Comparison of ENCODE assay signal across 8 cellular contexts in genomic region chr1:41241748-41242644, GRCh38. TPM values are rescaled to one million over a fixed set of nuclear protein-coding genes. Genes with fewer than 3 reads are reported as not detected.
DNase-seq lines count a peak whose midpoint lies in the region; ATAC-seq lines count a peak whose summit lies in the region.

SCMH1 (minus strand) TSS chr1:41242306; CDS start chr1:41186133, 56,173 bp downstream.

- peaks cover 7 to 22% (median 18%) of the 10 kb centered on the region in 4 donors for H3K4me1 Mint-ChIP-seq in naive thymus-derived CD8-positive, alpha-beta T cell
- peaks cover 30% of the 10 kb centered on the region for H3K4me1 Mint-ChIP-seq in stimulated activated naive CD8-positive, alpha-beta T cell treated with anti-CD3 and anti-CD28 coated beads, Interleukin-15, Interleukin-2, amounts not matched to agents 100 ng/mL and 50 ng/mL, for 24 hours (ENCODE audit: low read depth)

- peak within 1 kb of the TSS; percentile 90 for H3K4me3 ChIP-seq in ACC112 (ENCODE audit: low read depth, low read length)

- H2AFZ ChIP-seq in ACC112 (ENCODE audit: low read length, unreplicated experiment), result peak within 1 kb of the TSS; percentile 87

- POLR2A ChIA-PET in naive thymus-derived CD8-positive, alpha-beta T cell (lab: Charles Lee), result interaction anchor here (1.4 kb wide), 1 partner anchor 121 kb away, joined by 4 read pairs; no protein-coding TSS in a partner anchor

- no peaks in the 10 kb centered on the region for H3K27me3 ChIP-seq in ACC112 (ENCODE audit: insufficient read depth, low read length)

- H3K27ac ChIP-seq in ACC112 (ENCODE audit: low read depth, low read length), result peak within 1 kb of the TSS; percentile 64

- peaks cover 49% of the 10 kb centered on the region for H3K79me2 ChIP-seq in ACC112 (ENCODE audit: control insufficient read depth, insufficient read depth, low read length, unreplicated experiment)

- peaks cover 30% of the 10 kb centered on the region for H3K4me1 ChIP-seq in ACC112 (ENCODE audit: control insufficient read depth, insufficient read depth, low read length, unreplicated experiment)

- peaks cover 0 to 26% (median 1%) of the 10 kb centered on the region in 5 donors for H3K27me3 Mint-ChIP-seq in naive thymus-derived CD8-positive, alpha-beta T cell
- H3K27me3 Mint-ChIP-seq in stimulated activated naive CD8-positive, alpha-beta T cell treated with anti-CD3 and anti-CD28 coated beads, Interleukin-15, Interleukin-2, amounts not matched to agents 100 ng/mL and 50 ng/mL, for 24 hours, result peaks cover 18% of the 10 kb centered on the region

- H3K27ac Mint-ChIP-seq in naive thymus-derived CD8-positive, alpha-beta T cell, result peak within 1 kb of the TSS; percentile 76 to 93 (median 90)
- H3K27ac Mint-ChIP-seq in stimulated activated naive CD8-positive, alpha-beta T cell treated with anti-CD3 and anti-CD28 coated beads, Interleukin-15, Interleukin-2, amounts not matched to agents 100 ng/mL and 50 ng/mL, for 24 hours, result peak within 1 kb of the TSS; percentile 91

- no peaks in the 10 kb centered on the region for H3K36me3 Mint-ChIP-seq in naive thymus-derived CD8-positive, alpha-beta T cell
- peaks cover 6% of the 10 kb centered on the region for H3K36me3 Mint-ChIP-seq in stimulated activated naive CD8-positive, alpha-beta T cell treated with anti-CD3 and anti-CD28 coated beads, Interleukin-15, Interleukin-2, amounts not matched to agents 100 ng/mL and 50 ng/mL, for 24 hours (ENCODE audit: low read depth)

- DNase-seq in NCI-H774 (lab: John Stamatoyannopoulos, UW) (peak; percentile 93), fibroblast of gingiva (ENCODE audit: low read depth) (peak; percentile 32)
- DNase-seq in activated T-cell treated with anti-CD3 and anti-CD28 coated beads, Interleukin-2, amount 50 U/mL, for 1 hour, result peak; percentile 67
- peak; percentile 27 to 71 (median 53) for DNase-seq in naive thymus-derived CD8-positive, alpha-beta T cell

- H3K36me3 ChIP-seq in ACC112 (ENCODE audit: insufficient read depth, low read length), result no peaks in the 10 kb centered on the region

- no peaks in the 10 kb centered on the region for H3K9me3 Mint-ChIP-seq in naive thymus-derived CD8-positive, alpha-beta T cell
- no peaks in the 10 kb centered on the region for H3K9me3 Mint-ChIP-seq in stimulated activated naive CD8-positive, alpha-beta T cell treated with anti-CD3 and anti-CD28 coated beads, Interleukin-15, Interleukin-2, amounts not matched to agents 100 ng/mL and 50 ng/mL, for 24 hours

- ATAC-seq in GM18868 (IDR thresholded peaks at IDR 0.05; ENCODE audit: unreplicated experiment) (peak; percentile 34), HG03135 (IDR thresholded peaks at IDR 0.05; ENCODE audit: unreplicated experiment) (peak; percentile 32)
- ATAC-seq in naive thymus-derived CD8-positive, alpha-beta T cell, result peak; percentile 77 to 82

- peak within 1 kb of the TSS; percentile 75 to 91 (median 88) for H3K4me3 Mint-ChIP-seq in naive thymus-derived CD8-positive, alpha-beta T cell
- H3K4me3 Mint-ChIP-seq in stimulated activated naive CD8-positive, alpha-beta T cell treated with anti-CD3 and anti-CD28 coated beads, Interleukin-15, Interleukin-2, amounts not matched to agents 100 ng/mL and 50 ng/mL, for 24 hours, result peak within 1 kb of the TSS; percentile 89

RNA-seq across cellular contexts. Expression of gene SCMH1, which starts in this region (rescaled TPM):
- 10 to 100 TPM; 15.4 to 18.1 TPM for total RNA-seq in naive thymus-derived CD8-positive, alpha-beta T cell
- 1 to 10 TPM; 2.5 to 7.3 (median 4.3) TPM for polyA plus RNA-seq in naive thymus-derived CD8-positive, alpha-beta T cell

Comparison
In these comparisons a context has a peak if more than half of its experiments do, and no peak if none do; other contexts are left out.
1. Peak in every context shown above with its lines: DNase-seq, ATAC-seq, H3K4me3 ChIP-seq and H3K27ac ChIP-seq.
2. DNase-seq: peak in every context shown above with its lines; median percentile 93 in NCI-H774; 67 in activated T-cell treated with anti-CD3 and anti-CD28 coated beads, Interleukin-2, amount 50 U/mL, for 1 hour; 53 in naive thymus-derived CD8-positive, alpha-beta T cell; 32 in fibroblast of gingiva.